In genomic region chr15:74138642-74139041, GRCh38 we compare ENCODE assay signal across 24 cellular contexts. TPM values are rescaled to one million over a fixed set of nuclear protein-coding genes. Genes with fewer than 3 reads are reported as not detected.
"Had no signal": no experiment of that assay in that cellular context is flagged by ENCODE, and none has a peak within 500 bp of the region (broad histone marks: within the 10 kb centered on the region; RNA-seq: fewer than 3 reads in every experiment).

No MANE protein-coding gene starts in this region.

- FAIRE-seq: HTR-8/SVneo, K562, RCC 7860 had no signal

- H3K9ac ChIP-seq: KMS-11 had no signal

- H3K27ac Mint-ChIP-seq: IgD-negative memory B cell had no signal

- H3K4me3 ChIP-seq: K562 had no signal

- H3K4me2 ChIP-seq: KMS-11 had no signal

- H3K9me3 Mint-ChIP-seq: IgD-negative memory B cell had no signal

- DNase-seq: Kasumi-1, MM.1S, NCI-H1092 treated with DMSO at 0.1 percent for 48 hours, NCI-H1436, NCI-H187, NCI-H2029, NCI-H2081 treated with DMSO at 0.1 percent for 48 hours, NCI-H2171, NCI-H226, NCI-H446, NCI-H510A, NCI-H524 treated with DMSO at 0.1 percent for 48 hours, NCI-H69, NCI-H774, RPMI8226, SHP77 had no signal

- ATAC-seq: K562 had no signal

- H3K27ac ChIP-seq: HL-60, KMS-11 had no signal

RNA-seq across cellular contexts. Expression of gene ISLR2, which starts 8.3 kb away (rescaled TPM):
- total RNA-seq: K562, SK-MEL-5 had no signal
- polyA plus RNA-seq: IgD-negative memory B cell, K562 had no signal

RNA-seq across cellular contexts. Expression of gene ISLR, which starts 34.9 kb away (rescaled TPM):
- total RNA-seq: K562, M059J, SK-MEL-5 had no signal
- polyA plus RNA-seq: IgD-negative memory B cell, K562 had no signal

RNA-seq across cellular contexts. Expression of gene GOLGA6A, which starts 56.3 kb away (rescaled TPM):
- total RNA-seq: K562, M059J, SK-MEL-5 had no signal
- polyA plus RNA-seq: IgD-negative memory B cell, K562 had no signal
